In genomic region chr1:41169799-41170180, GRCh38 we compare ENCODE assay signal across 27 cellular contexts.
"Had no signal": no experiment of that assay in that cellular context is flagged by ENCODE, and none has a peak within 500 bp of the region (broad histone marks: within the 10 kb centered on the region; RNA-seq: fewer than 3 reads in every experiment).

No MANE protein-coding gene starts in this region.

- H3K27me3 ChIP-seq: esophagus squamous epithelium, gastroesophageal sphincter, heart left ventricle, left lung had no signal

- FAIRE-seq: colon, endometrium, kidney had no signal

- H3K9me3 ChIP-seq: gastroesophageal sphincter had no signal

- H3K36me3 ChIP-seq: gastroesophageal sphincter, heart left ventricle, left lung, lower lobe of right lung had no signal

- H3K4me3 ChIP-seq: coronary artery, esophagus squamous epithelium, gastroesophageal sphincter, heart left ventricle, left lung, lower lobe of right lung, mucosa of descending colon had no signal

- DNase-seq: dermis blood vessel endothelial cell; effector CD8-positive, alpha-beta T cell; effector memory CD8-positive, alpha-beta T cell; endodermal cell; erythroblast; esophagus squamous epithelium; foreskin fibroblast; foreskin melanocyte; heart left ventricle; hippocampal formation; immature natural killer cell; islet precursor cell; kidney; kidney glomerular epithelial cell; left colon; left lung; left ventricle myocardium superior; lower lobe of right lung; mesenchymal stem cell; mucosa of descending colon; naive B cell had no signal

- ATAC-seq: effector memory CD8-positive, alpha-beta T cell; esophagus mucosa; gastroesophageal sphincter; heart left ventricle; left colon; left lung; left ventricle myocardium superior; lower lobe of right lung; mucosa of descending colon had no signal

- H3K27ac ChIP-seq: coronary artery, epithelial cell of prostate, esophagus squamous epithelium, gastroesophageal sphincter, heart left ventricle, left lung, lower lobe of right lung had no signal

- H3K4me1 ChIP-seq: esophagus squamous epithelium, gastroesophageal sphincter, heart left ventricle, left lung, lower lobe of right lung had no signal
